ENCODE assay signal across 7 cellular contexts in the genomic region with DNA sequence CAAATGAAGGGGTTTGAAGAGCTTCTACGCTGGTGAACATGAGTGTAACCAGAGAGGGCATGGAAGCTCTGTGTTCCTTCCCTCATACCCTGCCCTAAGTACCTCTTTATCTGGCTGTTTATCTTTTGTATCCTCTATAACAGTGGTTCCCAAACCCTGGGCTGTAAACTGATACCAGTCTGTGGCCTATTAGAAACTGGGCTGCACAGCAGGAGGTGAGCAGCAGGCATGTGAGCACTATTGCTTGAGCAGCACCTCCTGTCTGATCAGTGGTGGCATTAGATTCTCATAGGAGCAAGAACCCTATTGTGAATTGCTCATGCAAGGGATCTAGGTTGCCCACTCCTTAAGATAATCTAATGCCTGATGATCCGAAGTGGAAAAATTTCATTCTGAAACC.
"Had no signal": no experiment of that assay in that cellular context is flagged by ENCODE, and none has a peak within 500 bp of the region (broad histone marks: within the 10 kb centered on the region; RNA-seq: fewer than 3 reads in every experiment).

No MANE protein-coding gene starts in this region.

- ATAC-seq: HCT116, K562 had no signal

- H3K36me3 ChIP-seq: HAP-1 had no signal

- H2AFZ ChIP-seq: GM23248 had no signal

- DNase-seq: GM23248, GOT3, H7, IMR-90 had no signal

- H3K4me1 ChIP-seq: HAP-1 had no signal

- H3K9ac ChIP-seq: GM23248 had no signal

- H3K27ac ChIP-seq: GM23248 had no signal

- H3K4me3 ChIP-seq: GM23248, HAP-1, K562 had no signal

- H3K9me3 ChIP-seq: HAP-1 had no signal
